ENCODE assay signal across 17 cellular contexts in genomic region chr10:36675458-36675880, GRCh38.
DNase-seq lines count a peak whose midpoint lies in the region; ATAC-seq and TF ChIP-seq lines count a peak whose summit lies in the region.
"Had no signal": no experiment of that assay in that cellular context is flagged by ENCODE, and none has a peak within 500 bp of the region (broad histone marks: within the 10 kb centered on the region; RNA-seq: fewer than 3 reads in every experiment).

No MANE protein-coding gene starts in this region.

- no peaks in the 10 kb centered on the region for H3K9me3 ChIP-seq in esophagus squamous epithelium
- H3K9me3 ChIP-seq: right lobe of liver, upper lobe of left lung had no signal

- peak; percentile 70 for DNase-seq in Daoy (ENCODE audit: low read depth)
- DNase-seq in NCI-H226 = peak; percentile 17
- DNase-seq in dedifferentiated amniotic fluid mesenchymal stem cell (ENCODE audit: extremely low spot score) = peak; percentile 26
- DNase-seq in renal cortical epithelial cell (ENCODE audit: low read depth) = peak; percentile 11
- DNase-seq in NK-92 (lab: John Stamatoyannopoulos, UW; ENCODE audit: unreplicated experiment) = no peak
- no peak for DNase-seq in putamen (ENCODE audit: low spot score)
- no peak for DNase-seq in esophagus squamous epithelium (lab: John Stamatoyannopoulos, UW)
- DNase-seq: activated gamma-delta T cell treated with Interleukin-2 at 50 U/mL for 16 hours; C1 segment of cervical spinal cord; DND-41; effector CD8-positive, alpha-beta T cell; MM.1S; right lobe of liver; upper lobe of left lung had no signal

- no peaks in the 10 kb centered on the region for H3K27me3 ChIP-seq in esophagus squamous epithelium
- H3K27me3 ChIP-seq: right lobe of liver, upper lobe of left lung had no signal

- no peak overlapping the region for H3K4me3 ChIP-seq in esophagus squamous epithelium
- H3K4me3 ChIP-seq: GM12878, right lobe of liver, upper lobe of left lung had no signal

- TF ChIP-seq CTCF in esophagus squamous epithelium (IDR thresholded peaks at IDR 0.05) = no peak

- H3K36me3 ChIP-seq in esophagus squamous epithelium = no peaks in the 10 kb centered on the region
- H3K36me3 ChIP-seq: right lobe of liver, upper lobe of left lung had no signal

- WGBS in esophagus squamous epithelium, 2 donors = 51% methylated on average over 4 of the region's 4 CpGs

- intact Hi-C loops in esophagus squamous epithelium (cut with DNase I) = no loop called here

- no peak for TF ChIP-seq POLR2A in esophagus squamous epithelium (IDR thresholded peaks at IDR 0.05)

- H3K4me1 ChIP-seq in esophagus squamous epithelium = no peaks in the 10 kb centered on the region
- H3K4me1 ChIP-seq: upper lobe of left lung had no signal

- H3K27ac ChIP-seq in esophagus squamous epithelium = no peak overlapping the region
- H3K27ac ChIP-seq: right lobe of liver, upper lobe of left lung had no signal

- ATAC-seq in HG03196 (IDR thresholded peaks at IDR 0.05; ENCODE audit: unreplicated experiment) = no peak
- ATAC-seq: GM12878; right lobe of liver; stimulated activated memory B cell treated with anti-CD40 and anti-IgM and Interleukin-4, amounts not matched to agents 10 μg/mL and 1 μg/mL and 100 μg/mL, for 72 hours had no signal

Comparison
In these comparisons a context has a peak if more than half of its experiments do, and no peak if none do; other contexts are left out.
1. DNase-seq: peak in Daoy (single experiment), NCI-H226 (single experiment), dedifferentiated amniotic fluid mesenchymal stem cell (single experiment) and renal cortical epithelial cell (single experiment); none in NK-92 (single experiment), putamen (single experiment) and esophagus squamous epithelium (single experiment).